Comparison of ENCODE assay signal across 1 cellular context in the genomic region with DNA sequence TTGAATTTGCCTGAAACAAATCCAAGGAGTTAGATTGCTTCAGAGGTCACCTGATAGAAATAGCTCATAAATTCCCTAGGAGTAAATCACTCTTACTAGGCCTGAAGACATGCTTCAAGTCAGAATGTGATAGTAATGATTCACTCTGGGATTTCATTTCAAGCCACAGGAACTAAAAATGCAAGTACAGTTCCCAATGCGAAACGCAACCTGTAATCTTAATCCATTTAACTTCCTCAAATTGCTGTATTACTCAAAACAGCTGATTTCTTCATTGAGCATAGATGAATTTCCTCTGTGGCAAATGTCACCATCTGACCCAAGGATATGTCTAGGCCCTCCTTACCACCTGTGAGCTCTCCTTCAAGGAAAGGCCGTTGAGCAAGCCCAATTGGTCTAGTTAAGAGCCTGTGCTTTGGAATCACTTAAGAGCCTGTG.
TF ChIP-seq lines count a peak whose summit lies in the region.

No MANE protein-coding gene starts in this region.

TF ChIP-seq in GM12878, 131 proteins besides CTCF, POLR2A, EP300 and RAD21 (continued from another document and continues in another):
- TF ChIP-seq, protein P1, sequence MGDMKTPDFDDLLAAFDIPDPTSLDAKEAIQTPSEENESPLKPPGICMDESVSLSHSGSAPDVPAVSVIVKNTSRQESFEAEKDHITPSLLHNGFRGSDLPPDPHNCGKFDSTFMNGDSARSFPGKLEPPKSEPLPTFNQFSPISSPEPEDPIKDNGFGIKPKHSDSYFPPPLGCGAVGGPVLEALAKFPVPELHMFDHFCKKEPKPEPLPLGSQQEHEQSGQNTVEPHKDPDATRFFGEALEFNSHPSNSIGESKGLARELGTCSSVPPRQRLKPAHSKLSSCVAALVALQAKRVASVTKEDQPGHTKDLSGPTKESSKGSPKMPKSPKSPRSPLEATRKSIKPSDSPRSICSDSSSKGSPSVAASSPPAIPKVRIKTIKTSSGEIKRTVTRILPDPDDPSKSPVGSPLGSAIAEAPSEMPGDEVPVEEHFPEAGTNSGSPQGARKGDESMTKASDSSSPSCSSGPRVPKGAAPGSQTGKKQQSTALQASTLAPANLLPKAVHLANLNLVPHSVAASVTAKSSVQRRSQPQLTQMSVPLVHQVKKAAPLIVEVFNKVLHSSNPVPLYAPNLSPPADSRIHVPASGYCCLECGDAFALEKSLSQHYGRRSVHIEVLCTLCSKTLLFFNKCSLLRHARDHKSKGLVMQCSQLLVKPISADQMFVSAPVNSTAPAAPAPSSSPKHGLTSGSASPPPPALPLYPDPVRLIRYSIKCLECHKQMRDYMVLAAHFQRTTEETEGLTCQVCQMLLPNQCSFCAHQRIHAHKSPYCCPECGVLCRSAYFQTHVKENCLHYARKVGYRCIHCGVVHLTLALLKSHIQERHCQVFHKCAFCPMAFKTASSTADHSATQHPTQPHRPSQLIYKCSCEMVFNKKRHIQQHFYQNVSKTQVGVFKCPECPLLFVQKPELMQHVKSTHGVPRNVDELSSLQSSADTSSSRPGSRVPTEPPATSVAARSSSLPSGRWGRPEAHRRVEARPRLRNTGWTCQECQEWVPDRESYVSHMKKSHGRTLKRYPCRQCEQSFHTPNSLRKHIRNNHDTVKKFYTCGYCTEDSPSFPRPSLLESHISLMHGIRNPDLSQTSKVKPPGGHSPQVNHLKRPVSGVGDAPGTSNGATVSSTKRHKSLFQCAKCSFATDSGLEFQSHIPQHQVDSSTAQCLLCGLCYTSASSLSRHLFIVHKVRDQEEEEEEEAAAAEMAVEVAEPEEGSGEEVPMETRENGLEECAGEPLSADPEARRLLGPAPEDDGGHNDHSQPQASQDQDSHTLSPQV (IDR thresholded peaks at IDR 0.05), result no peak
- TF ChIP-seq ZNF384 (IDR thresholded peaks at IDR 0.05; ENCODE audit: borderline replicate concordance, low read depth, low read length) (no peak), POLR2AphosphoS5 (IDR thresholded peaks at IDR 0.05; ENCODE audit: low read length) (no peak), SMAD1 (IDR thresholded peaks at IDR 0.05; ENCODE audit: low read depth, partially characterized antibody) (no peak), MXI1 (IDR thresholded peaks at IDR 0.05; ENCODE audit: low read depth, low read length) (no peak), KLF5 (IDR thresholded peaks at IDR 0.05; ENCODE audit: partially characterized antibody) (no peak), SUZ12 (IDR thresholded peaks at IDR 0.05; ENCODE audit: unreplicated experiment) (no peak), SRF (IDR thresholded peaks at IDR 0.05; ENCODE audit: low read depth in 2 of 2, low read length in 2 of 2) (peak in 1 of 2 experiments; percentile 74; a peak in 1 of 4 replicates), EGR1 (IDR thresholded peaks at IDR 0.05; ENCODE audit: borderline replicate concordance in 1 of 2, low read depth in 2 of 2, low read length in 2 of 2) (no peak), NR2F1 (conservative IDR thresholded peaks at IDR 0.05) (peak; percentile 88), CHD4 (IDR thresholded peaks at IDR 0.05) (no peak), TCF7 (IDR thresholded peaks at IDR 0.05; ENCODE audit: borderline replicate concordance) (peak; percentile 66; the same call in 1 of the 2 replicates), EED (IDR thresholded peaks at IDR 0.05; ENCODE audit: low read depth) (peak; percentile 97), CREM (IDR thresholded peaks at IDR 0.05; ENCODE audit: low read depth) (peak; percentile 90), LARP7 (IDR thresholded peaks at IDR 0.05) (no peak), EZH2 (IDR thresholded peaks at IDR 0.05; ENCODE audit: borderline replicate concordance, control insufficient read depth, low read depth, low read length) (0 out of 2 replicates have a peak, but pooled peaks have one; percentile 65), BCL11A (IDR thresholded peaks at IDR 0.05; ENCODE audit: low read depth, low read length) (peak; percentile 98), BACH1 (IDR thresholded peaks at IDR 0.05; ENCODE audit: borderline replicate concordance) (peak; percentile 93), NR2C1 (IDR thresholded peaks at IDR 0.05) (no peak), MYB (IDR thresholded peaks at IDR 0.05; ENCODE audit: borderline replicate concordance, low read depth, low read length) (no peak), IKZF2 (IDR thresholded peaks at IDR 0.05) (peak; percentile 99), SP1 (IDR thresholded peaks at IDR 0.05; ENCODE audit: low read depth, low read length) (no peak), ESRRA (IDR thresholded peaks at IDR 0.05; ENCODE audit: low read length) (no peak), NBN (IDR thresholded peaks at IDR 0.05) (0 out of 2 replicates have a peak, but pooled peaks have one; percentile 65), CREB1 (IDR thresholded peaks at IDR 0.05; ENCODE audit: low read depth) (no peak), NR2C2 (IDR thresholded peaks at IDR 0.05; ENCODE audit: borderline replicate concordance, control insufficient read depth, insufficient read length, low read depth) (no peak), JUND (IDR thresholded peaks at IDR 0.05; ENCODE audit: low read depth, low read length) (peak; percentile 73; the same call in 1 of the 2 replicates), ASH2L (IDR thresholded peaks at IDR 0.05; ENCODE audit: borderline replicate concordance, low read depth) (no peak), ZBED1 (IDR thresholded peaks at IDR 0.05; ENCODE audit: borderline replicate concordance) (peak; percentile 87; the same call in 1 of the 2 replicates), TCF3 (IDR thresholded peaks at IDR 0.05; ENCODE audit: borderline replicate concordance, insufficient read depth, low read depth, low read length) (0 out of 2 replicates have a peak, but pooled peaks have one; percentile 55), PAX5 (IDR thresholded peaks at IDR 0.05; ENCODE audit: borderline replicate concordance, low read depth, low read length) (peak; percentile 89), RUNX3 (IDR thresholded peaks at IDR 0.05; ENCODE audit: low read length) (peak; percentile 98), SPI1 (IDR thresholded peaks at IDR 0.05; ENCODE audit: borderline replicate concordance, insufficient read depth, low read depth, low read length) (0 out of 2 replicates have a peak, but pooled peaks have one; percentile 27), TCF12 (IDR thresholded peaks at IDR 0.05; ENCODE audit: low read depth, low read length) (0 out of 2 replicates have a peak, but pooled peaks have one; percentile 37), MTA2 (IDR thresholded peaks at IDR 0.05; ENCODE audit: low read depth) (peak; percentile 93), PML (IDR thresholded peaks at IDR 0.05; ENCODE audit: low read length) (peak; percentile 81), FOS (IDR thresholded peaks at IDR 0.05; ENCODE audit: borderline replicate concordance, extremely low read depth, insufficient read length) (no peak), SIN3A (IDR thresholded peaks at IDR 0.05; ENCODE audit: low read depth, low read length) (no peak), FOXM1 (IDR thresholded peaks at IDR 0.05; ENCODE audit: low read depth, low read length) (peak; percentile 97), CEBPB (IDR thresholded peaks at IDR 0.05; ENCODE audit: borderline replicate concordance in 1 of 2, low read depth in 2 of 2, low read length in 2 of 2) (peak in 1 of 2 experiments; percentile 81; a peak in 1 of 4 replicates), FOXK2 (IDR thresholded peaks at IDR 0.05) (no peak), NRF1 (conservative IDR thresholded peaks at IDR 0.05; ENCODE audit: low read depth, low read length) (no peak)
- TF ChIP-seq, protein P2, sequence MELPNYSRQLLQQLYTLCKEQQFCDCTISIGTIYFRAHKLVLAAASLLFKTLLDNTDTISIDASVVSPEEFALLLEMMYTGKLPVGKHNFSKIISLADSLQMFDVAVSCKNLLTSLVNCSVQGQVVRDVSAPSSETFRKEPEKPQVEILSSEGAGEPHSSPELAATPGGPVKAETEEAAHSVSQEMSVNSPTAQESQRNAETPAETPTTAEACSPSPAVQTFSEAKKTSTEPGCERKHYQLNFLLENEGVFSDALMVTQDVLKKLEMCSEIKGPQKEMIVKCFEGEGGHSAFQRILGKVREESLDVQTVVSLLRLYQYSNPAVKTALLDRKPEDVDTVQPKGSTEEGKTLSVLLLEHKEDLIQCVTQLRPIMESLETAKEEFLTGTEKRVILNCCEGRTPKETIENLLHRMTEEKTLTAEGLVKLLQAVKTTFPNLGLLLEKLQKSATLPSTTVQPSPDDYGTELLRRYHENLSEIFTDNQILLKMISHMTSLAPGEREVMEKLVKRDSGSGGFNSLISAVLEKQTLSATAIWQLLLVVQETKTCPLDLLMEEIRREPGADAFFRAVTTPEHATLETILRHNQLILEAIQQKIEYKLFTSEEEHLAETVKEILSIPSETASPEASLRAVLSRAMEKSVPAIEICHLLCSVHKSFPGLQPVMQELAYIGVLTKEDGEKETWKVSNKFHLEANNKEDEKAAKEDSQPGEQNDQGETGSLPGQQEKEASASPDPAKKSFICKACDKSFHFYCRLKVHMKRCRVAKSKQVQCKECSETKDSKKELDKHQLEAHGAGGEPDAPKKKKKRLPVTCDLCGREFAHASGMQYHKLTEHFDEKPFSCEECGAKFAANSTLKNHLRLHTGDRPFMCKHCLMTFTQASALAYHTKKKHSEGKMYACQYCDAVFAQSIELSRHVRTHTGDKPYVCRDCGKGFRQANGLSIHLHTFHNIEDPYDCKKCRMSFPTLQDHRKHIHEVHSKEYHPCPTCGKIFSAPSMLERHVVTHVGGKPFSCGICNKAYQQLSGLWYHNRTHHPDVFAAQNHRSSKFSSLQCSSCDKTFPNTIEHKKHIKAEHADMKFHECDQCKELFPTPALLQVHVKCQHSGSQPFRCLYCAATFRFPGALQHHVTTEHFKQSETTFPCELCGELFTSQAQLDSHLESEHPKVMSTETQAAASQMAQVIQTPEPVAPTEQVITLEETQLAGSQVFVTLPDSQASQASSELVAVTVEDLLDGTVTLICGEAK (IDR thresholded peaks at IDR 0.05; ENCODE audit: borderline replicate concordance), result no peak
- TF ChIP-seq, protein P3, sequence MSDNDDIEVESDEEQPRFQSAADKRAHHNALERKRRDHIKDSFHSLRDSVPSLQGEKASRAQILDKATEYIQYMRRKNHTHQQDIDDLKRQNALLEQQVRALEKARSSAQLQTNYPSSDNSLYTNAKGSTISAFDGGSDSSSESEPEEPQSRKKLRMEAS (IDR thresholded peaks at IDR 0.05; ENCODE audit: low read depth, low read length), result no peak
- TF ChIP-seq, protein P4, sequence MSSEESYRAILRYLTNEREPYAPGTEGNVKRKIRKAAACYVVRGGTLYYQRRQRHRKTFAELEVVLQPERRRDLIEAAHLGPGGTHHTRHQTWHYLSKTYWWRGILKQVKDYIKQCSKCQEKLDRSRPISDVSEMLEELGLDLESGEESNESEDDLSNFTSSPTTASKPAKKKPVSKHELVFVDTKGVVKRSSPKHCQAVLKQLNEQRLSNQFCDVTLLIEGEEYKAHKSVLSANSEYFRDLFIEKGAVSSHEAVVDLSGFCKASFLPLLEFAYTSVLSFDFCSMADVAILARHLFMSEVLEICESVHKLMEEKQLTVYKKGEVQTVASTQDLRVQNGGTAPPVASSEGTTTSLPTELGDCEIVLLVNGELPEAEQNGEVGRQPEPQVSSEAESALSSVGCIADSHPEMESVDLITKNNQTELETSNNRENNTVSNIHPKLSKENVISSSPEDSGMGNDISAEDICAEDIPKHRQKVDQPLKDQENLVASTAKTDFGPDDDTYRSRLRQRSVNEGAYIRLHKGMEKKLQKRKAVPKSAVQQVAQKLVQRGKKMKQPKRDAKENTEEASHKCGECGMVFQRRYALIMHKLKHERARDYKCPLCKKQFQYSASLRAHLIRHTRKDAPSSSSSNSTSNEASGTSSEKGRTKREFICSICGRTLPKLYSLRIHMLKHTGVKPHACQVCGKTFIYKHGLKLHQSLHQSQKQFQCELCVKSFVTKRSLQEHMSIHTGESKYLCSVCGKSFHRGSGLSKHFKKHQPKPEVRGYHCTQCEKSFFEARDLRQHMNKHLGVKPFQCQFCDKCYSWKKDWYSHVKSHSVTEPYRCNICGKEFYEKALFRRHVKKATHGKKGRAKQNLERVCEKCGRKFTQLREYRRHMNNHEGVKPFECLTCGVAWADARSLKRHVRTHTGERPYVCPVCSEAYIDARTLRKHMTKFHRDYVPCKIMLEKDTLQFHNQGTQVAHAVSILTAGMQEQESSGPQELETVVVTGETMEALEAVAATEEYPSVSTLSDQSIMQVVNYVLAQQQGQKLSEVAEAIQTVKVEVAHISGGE (CRISPR knock-in tag; IDR thresholded peaks at IDR 0.05), result no peak
- TF ChIP-seq, protein P5, sequence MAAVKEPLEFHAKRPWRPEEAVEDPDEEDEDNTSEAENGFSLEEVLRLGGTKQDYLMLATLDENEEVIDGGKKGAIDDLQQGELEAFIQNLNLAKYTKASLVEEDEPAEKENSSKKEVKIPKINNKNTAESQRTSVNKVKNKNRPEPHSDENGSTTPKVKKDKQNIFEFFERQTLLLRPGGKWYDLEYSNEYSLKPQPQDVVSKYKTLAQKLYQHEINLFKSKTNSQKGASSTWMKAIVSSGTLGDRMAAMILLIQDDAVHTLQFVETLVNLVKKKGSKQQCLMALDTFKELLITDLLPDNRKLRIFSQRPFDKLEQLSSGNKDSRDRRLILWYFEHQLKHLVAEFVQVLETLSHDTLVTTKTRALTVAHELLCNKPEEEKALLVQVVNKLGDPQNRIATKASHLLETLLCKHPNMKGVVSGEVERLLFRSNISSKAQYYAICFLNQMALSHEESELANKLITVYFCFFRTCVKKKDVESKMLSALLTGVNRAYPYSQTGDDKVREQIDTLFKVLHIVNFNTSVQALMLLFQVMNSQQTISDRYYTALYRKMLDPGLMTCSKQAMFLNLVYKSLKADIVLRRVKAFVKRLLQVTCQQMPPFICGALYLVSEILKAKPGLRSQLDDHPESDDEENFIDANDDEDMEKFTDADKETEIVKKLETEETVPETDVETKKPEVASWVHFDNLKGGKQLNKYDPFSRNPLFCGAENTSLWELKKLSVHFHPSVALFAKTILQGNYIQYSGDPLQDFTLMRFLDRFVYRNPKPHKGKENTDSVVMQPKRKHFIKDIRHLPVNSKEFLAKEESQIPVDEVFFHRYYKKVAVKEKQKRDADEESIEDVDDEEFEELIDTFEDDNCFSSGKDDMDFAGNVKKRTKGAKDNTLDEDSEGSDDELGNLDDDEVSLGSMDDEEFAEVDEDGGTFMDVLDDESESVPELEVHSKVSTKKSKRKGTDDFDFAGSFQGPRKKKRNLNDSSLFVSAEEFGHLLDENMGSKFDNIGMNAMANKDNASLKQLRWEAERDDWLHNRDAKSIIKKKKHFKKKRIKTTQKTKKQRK (IDR thresholded peaks at IDR 0.05; ENCODE audit: low read depth, low read length), result no peak
- TF ChIP-seq, protein P6, sequence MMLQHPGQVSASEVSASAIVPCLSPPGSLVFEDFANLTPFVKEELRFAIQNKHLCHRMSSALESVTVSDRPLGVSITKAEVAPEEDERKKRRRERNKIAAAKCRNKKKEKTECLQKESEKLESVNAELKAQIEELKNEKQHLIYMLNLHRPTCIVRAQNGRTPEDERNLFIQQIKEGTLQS (IDR thresholded peaks at IDR 0.05; ENCODE audit: borderline replicate concordance, extremely low read depth, low read depth, low read length), result no peak
- TF ChIP-seq, protein P7, sequence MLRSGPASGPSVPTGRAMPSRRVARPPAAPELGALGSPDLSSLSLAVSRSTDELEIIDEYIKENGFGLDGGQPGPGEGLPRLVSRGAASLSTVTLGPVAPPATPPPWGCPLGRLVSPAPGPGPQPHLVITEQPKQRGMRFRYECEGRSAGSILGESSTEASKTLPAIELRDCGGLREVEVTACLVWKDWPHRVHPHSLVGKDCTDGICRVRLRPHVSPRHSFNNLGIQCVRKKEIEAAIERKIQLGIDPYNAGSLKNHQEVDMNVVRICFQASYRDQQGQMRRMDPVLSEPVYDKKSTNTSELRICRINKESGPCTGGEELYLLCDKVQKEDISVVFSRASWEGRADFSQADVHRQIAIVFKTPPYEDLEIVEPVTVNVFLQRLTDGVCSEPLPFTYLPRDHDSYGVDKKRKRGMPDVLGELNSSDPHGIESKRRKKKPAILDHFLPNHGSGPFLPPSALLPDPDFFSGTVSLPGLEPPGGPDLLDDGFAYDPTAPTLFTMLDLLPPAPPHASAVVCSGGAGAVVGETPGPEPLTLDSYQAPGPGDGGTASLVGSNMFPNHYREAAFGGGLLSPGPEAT (IDR thresholded peaks at IDR 0.05; ENCODE audit: low read depth), result peak; percentile 94
